In genomic region chr10:10223129-10223528, GRCh38 we compare ENCODE assay signal across 24 cellular contexts.
"Had no signal": no experiment of that assay in that cellular context is flagged by ENCODE, and none has a peak within 500 bp of the region (broad histone marks: within the 10 kb centered on the region; RNA-seq: fewer than 3 reads in every experiment).

No MANE protein-coding gene starts in this region.

- H3K27ac Mint-ChIP-seq: memory B cell; naive B cell; stimulated activated effector memory CD8-positive, alpha-beta T cell treated with anti-CD3 and anti-CD28 coated beads, Interleukin-12 subunit alpha, Interleukin-12 subunit beta, amount 100 ng/mL, for 72 hours had no signal

- H3K27me3 Mint-ChIP-seq: memory B cell, naive B cell had no signal

- H3K36me3 Mint-ChIP-seq: memory B cell; naive B cell; stimulated activated effector memory CD8-positive, alpha-beta T cell treated with anti-CD3 and anti-CD28 coated beads, Interleukin-12 subunit alpha, Interleukin-12 subunit beta, amount 100 ng/mL, for 72 hours had no signal

- H3K9me3 ChIP-seq: heart left ventricle, left ventricle myocardium inferior, lower lobe of right lung, psoas muscle, right lobe of liver, tibial artery had no signal

- H3K27ac ChIP-seq: coronary artery, heart left ventricle, left ventricle myocardium inferior, lower lobe of right lung, psoas muscle, right lobe of liver, skin epidermis had no signal

- H3K4me1 ChIP-seq: heart left ventricle, left ventricle myocardium inferior, lower lobe of right lung, psoas muscle, right lobe of liver had no signal

- ATAC-seq: esophagus mucosa; heart left ventricle; lower lobe of right lung; psoas muscle; right lobe of liver; stimulated activated effector memory CD8-positive, alpha-beta T cell treated with anti-CD3 and anti-CD28 coated beads, Interleukin-12 subunit alpha, Interleukin-12 subunit beta, amount 100 ng/mL, for 72 hours; stimulated activated naive CD8-positive, alpha-beta T cell treated with anti-CD3 and anti-CD28 coated beads, Interleukin-15, Interleukin-2, amounts not matched to agents 100 U/mL and 50 U/mL, for 24 hours had no signal

- H3K9me3 Mint-ChIP-seq: memory B cell, nephron progenitor cell had no signal

- H3K4me1 Mint-ChIP-seq: memory B cell; naive B cell; stimulated activated effector memory CD8-positive, alpha-beta T cell treated with anti-CD3 and anti-CD28 coated beads, Interleukin-12 subunit alpha, Interleukin-12 subunit beta, amount 100 ng/mL, for 72 hours had no signal

- H3K27me3 ChIP-seq: heart left ventricle, right lobe of liver, tibial artery had no signal

- H3K36me3 ChIP-seq: heart left ventricle, left ventricle myocardium inferior, lower lobe of right lung, right lobe of liver, tibial artery had no signal

- DNase-seq: cerebellar nuclear complex; effector CD4-positive, alpha-beta T cell; heart left ventricle; hypothalamus; kidney; left cardiac atrium; left ventricle myocardium inferior; lower lobe of right lung; midbrain; naive B cell; nephron progenitor cell; psoas muscle; retina; right lobe of liver; stimulated activated CD4-positive, alpha-beta T cell treated with anti-CD3 and anti-CD28 coated beads, Interleukin-2, amount 100 ng/mL, for 48 hours; stimulated activated naive CD8-positive, alpha-beta T cell treated with anti-CD3 and anti-CD28 coated beads, Interleukin-15, Interleukin-2, amounts not matched to agents 100 U/mL and 50 U/mL, for 24 hours; tibial artery had no signal

- H3K4me3 ChIP-seq: coronary artery, heart left ventricle, left ventricle myocardium inferior, lower lobe of right lung, psoas muscle, right lobe of liver, skin epidermis, tibial artery had no signal

- FAIRE-seq: endometrium, frontal cortex, kidney had no signal

- H3K4me3 Mint-ChIP-seq: memory B cell; naive B cell; nephron progenitor cell; stimulated activated effector memory CD8-positive, alpha-beta T cell treated with anti-CD3 and anti-CD28 coated beads, Interleukin-12 subunit alpha, Interleukin-12 subunit beta, amount 100 ng/mL, for 72 hours had no signal
